In the genomic region with DNA sequence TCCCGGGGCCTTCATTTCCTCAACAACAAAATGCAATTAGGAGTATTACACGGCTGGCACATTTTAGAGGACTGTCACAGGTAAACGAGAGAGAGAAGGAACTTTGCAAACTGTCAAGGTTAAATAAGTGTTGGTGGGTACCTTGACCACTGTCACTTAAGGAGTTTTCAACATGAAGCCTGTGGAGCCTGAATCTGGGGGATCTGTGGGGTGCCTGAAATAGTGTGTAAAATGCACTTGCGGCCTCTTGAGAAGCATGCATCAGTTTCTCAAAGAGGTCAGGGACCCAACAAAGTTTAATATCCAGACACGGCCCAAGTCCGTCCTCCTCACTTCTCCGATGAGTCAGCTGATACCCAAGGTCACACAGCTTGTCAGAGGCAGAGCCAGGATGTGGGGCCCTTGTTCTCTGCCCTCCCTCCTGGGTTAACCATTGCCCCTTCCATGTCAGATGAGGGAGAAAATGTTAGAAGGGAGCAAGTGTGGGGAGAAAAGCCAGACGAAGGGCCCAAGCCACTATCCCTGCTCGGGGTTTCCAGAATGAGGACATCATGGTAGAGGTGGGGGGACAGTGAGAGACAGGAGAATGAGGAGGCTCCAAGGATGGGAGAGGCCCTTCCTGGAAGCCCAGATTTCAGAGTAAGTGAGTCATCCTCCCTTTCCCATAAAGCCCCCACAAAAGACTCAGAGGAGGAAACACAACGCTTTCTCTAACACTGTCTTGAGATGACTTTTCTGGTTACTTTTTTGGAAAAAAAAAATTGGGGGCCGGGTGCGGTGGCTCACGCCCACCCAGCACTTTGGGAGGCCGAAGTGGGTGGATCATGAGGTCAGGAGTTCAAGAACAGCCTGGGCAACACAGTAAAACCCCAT, we compare ENCODE assay signal across 8 cellular contexts.
DNase-seq lines count a peak whose midpoint lies in the region; ATAC-seq and TF ChIP-seq lines count a peak whose summit lies in the region.

No MANE protein-coding gene starts in this region.

- TF ChIP-seq CTCF in brain microvascular endothelial cell (IDR thresholded peaks at IDR 0.05; ENCODE audit: low read depth, low read length, missing control alignments): no peak
- no peak for TF ChIP-seq CTCF in nephron (IDR thresholded peaks at IDR 0.05; ENCODE audit: unreplicated experiment in 3 of 3)

- H3K36me3 Mint-ChIP-seq in nephron (ENCODE audit: low read depth): no peaks in the 10 kb centered on the region

- no peaks in the 10 kb centered on the region for H3K36me3 ChIP-seq in brain microvascular endothelial cell (replicated peaks)

- H3K9me3 Mint-ChIP-seq in nephron: no peaks in the 10 kb centered on the region

- DNase-seq in stimulated activated CD4-positive, alpha-beta T cell treated with anti-CD3 and anti-CD28 coated beads, Interleukin-1b, Interleukin-23, amount 100 ng/mL, for 48 hours: peak; percentile 46
- DNase-seq in stimulated activated CD4-positive, alpha-beta T cell treated with anti-CD3 and anti-CD28 coated beads, Interleukin-4, amount 100 ng/mL, for 4 hours: no peak
- DNase-seq in brain microvascular endothelial cell (peak; percentile 64), HuH-7 (ENCODE audit: low spot score) (no peak), cortex of kidney (lab: John Stamatoyannopoulos, UW) (no peak), NCI-H1417 treated with DMSO at 0.1 percent for 48 hours (lab: John Stamatoyannopoulos, UW) (no peak)

- H3K4me1 Mint-ChIP-seq in nephron: peaks cover 12% of the 10 kb centered on the region

- peak overlapping the region; percentile 79 for H3K27ac ChIP-seq in brain microvascular endothelial cell

- in situ Hi-C loops in brain microvascular endothelial cell (cut with HindIII; ENCODE audit: low pct_ligation_motif_present, low sequenced_read_pairs): no loop called here

- H3K27me3 Mint-ChIP-seq in nephron (ENCODE audit: low read depth): peaks cover 13% of the 10 kb centered on the region

- no peak overlapping the region for H3K4me3 Mint-ChIP-seq in nephron

- no peak overlapping the region for H3K4me3 ChIP-seq in brain microvascular endothelial cell (ENCODE audit: low read depth, low read length)

- no peaks in the 10 kb centered on the region for H3K27me3 ChIP-seq in brain microvascular endothelial cell (replicated peaks)

- no peak for ATAC-seq in GM19452 (IDR thresholded peaks at IDR 0.05; ENCODE audit: unreplicated experiment)

- peak overlapping the region; percentile 20 to 44 (median 40) for H3K27ac Mint-ChIP-seq in nephron

Comparison
In these comparisons a context has a peak if more than half of its experiments do, and no peak if none do; other contexts are left out.
1. DNase-seq: peak in stimulated activated CD4-positive, alpha-beta T cell treated with anti-CD3 and anti-CD28 coated beads, Interleukin-1b, Interleukin-23, amount 100 ng/mL, for 48 hours (single experiment) and brain microvascular endothelial cell (single experiment); none in stimulated activated CD4-positive, alpha-beta T cell treated with anti-CD3 and anti-CD28 coated beads, Interleukin-4, amount 100 ng/mL, for 4 hours (0 of 2), HuH-7 (single experiment), cortex of kidney (single experiment) and NCI-H1417 treated with DMSO at 0.1 percent for 48 hours (single experiment).